ENCODE assay signal across 18 cellular contexts in genomic region chr4:6731301-6731641, GRCh38. TPM values are rescaled to one million over a fixed set of nuclear protein-coding genes. Genes with fewer than 3 reads are reported as not detected.
A peak's percentile ranks its signal among the peaks of the same experiment; 100 is the strongest.
DNase-seq lines count a peak whose midpoint lies in the region; ATAC-seq and TF ChIP-seq lines count a peak whose summit lies in the region.
"Had no signal": no experiment of that assay in that cellular context is flagged by ENCODE, and none has a peak within 500 bp of the region (broad histone marks: within the 10 kb centered on the region; RNA-seq: fewer than 3 reads in every experiment).

No MANE protein-coding gene starts in this region.

- H3K27ac Mint-ChIP-seq in HFFc6: peak overlapping the region; percentile 99
- no peak overlapping the region for H3K27ac Mint-ChIP-seq in naive thymus-derived CD4-positive, alpha-beta T cell
- H3K27ac Mint-ChIP-seq: B cell had no signal

- no peak overlapping the region for H3K4me3 ChIP-seq in WERI-Rb-1 (ENCODE audit: low read depth, low read length)
- H3K4me3 ChIP-seq in dorsolateral prefrontal cortex: no peak overlapping the region
- H3K4me3 ChIP-seq in subcutaneous abdominal adipose tissue (ENCODE audit: low read depth in 1 of 5, low read length in 5 of 5): no peak overlapping the region
- no peak overlapping the region for H3K4me3 ChIP-seq in naive thymus-derived CD4-positive, alpha-beta T cell (ENCODE audit: low read length)
- H3K4me3 ChIP-seq: SK-N-MC had no signal

- H3K27me3 Mint-ChIP-seq in HFFc6 (ENCODE audit: insufficient read depth): peaks cover 2% of the 10 kb centered on the region
- peaks cover 0 to 2% (median 0%) of the 10 kb centered on the region in 5 donors for H3K27me3 Mint-ChIP-seq in naive thymus-derived CD4-positive, alpha-beta T cell

- H3K9me3 Mint-ChIP-seq in HFFc6: no peaks in the 10 kb centered on the region
- no peaks in the 10 kb centered on the region for H3K9me3 Mint-ChIP-seq in naive thymus-derived CD4-positive, alpha-beta T cell
- H3K9me3 Mint-ChIP-seq: CD4-positive, CD25-positive, alpha-beta regulatory T cell; H9 had no signal

- no peak for TF ChIP-seq CTCF in HFFc6 (IDR thresholded peaks at IDR 0.05)
- no peak for TF ChIP-seq CTCF in WERI-Rb-1 (IDR thresholded peaks at IDR 0.05; ENCODE audit: low read depth, low read length)
- no peak for TF ChIP-seq CTCF in dorsolateral prefrontal cortex (IDR thresholded peaks at IDR 0.05 in 54 of 56, conservative IDR thresholded peaks at IDR 0.05 in 2 of 56; ENCODE audit: low read depth in 1 of 56, partially characterized antibody in 56 of 56)

- CTCF ChIA-PET in naive thymus-derived CD4-positive, alpha-beta T cell (lab: Charles Lee): no interaction called here

- intact Hi-C loops in dorsolateral prefrontal cortex (cut with DNase I): no loop called here
- intact Hi-C loops in naive thymus-derived CD4-positive, alpha-beta T cell (cut with micrococcal nuclease): no loop called here

- H3K4me1 Mint-ChIP-seq in HFFc6 (ENCODE audit: low read depth): peaks cover 8% of the 10 kb centered on the region
- peaks cover 4 to 16% (median 11%) of the 10 kb centered on the region in 7 donors for H3K4me1 Mint-ChIP-seq in naive thymus-derived CD4-positive, alpha-beta T cell
- H3K4me1 Mint-ChIP-seq: B cell had no signal

- POLR2A ChIA-PET in naive thymus-derived CD4-positive, alpha-beta T cell (lab: Charles Lee): no interaction called here

- H3K9ac ChIP-seq in subcutaneous abdominal adipose tissue (ENCODE audit: low read length in 5 of 5): no peak overlapping the region

- no peak for ATAC-seq in GM19395 (IDR thresholded peaks at IDR 0.05; ENCODE audit: unreplicated experiment)
- ATAC-seq in naive thymus-derived CD4-positive, alpha-beta T cell: no peak

- no peaks in the 10 kb centered on the region for H3K27me3 ChIP-seq in WERI-Rb-1 (ENCODE audit: insufficient read depth, low read depth, severe bottlenecking)
- no peaks in the 10 kb centered on the region for H3K27me3 ChIP-seq in dorsolateral prefrontal cortex
- peaks cover 0 to 3% (median 0%) of the 10 kb centered on the region in 5 donors for H3K27me3 ChIP-seq in subcutaneous abdominal adipose tissue (ENCODE audit: control insufficient read depth in 5 of 5, insufficient read depth in 4 of 5, low read length in 5 of 5)
- no peaks in the 10 kb centered on the region for H3K27me3 ChIP-seq in naive thymus-derived CD4-positive, alpha-beta T cell (ENCODE audit: control insufficient read depth in 2 of 2, insufficient read depth in 2 of 2, low read length in 2 of 2)

- no peak overlapping the region for H3K4me3 Mint-ChIP-seq in HFFc6
- no peak overlapping the region for H3K4me3 Mint-ChIP-seq in naive thymus-derived CD4-positive, alpha-beta T cell
- H3K4me3 Mint-ChIP-seq: B cell, H9 had no signal

- peaks cover 2 to 30% (median 21%) of the 10 kb centered on the region in 5 donors for H3K4me1 ChIP-seq in subcutaneous abdominal adipose tissue (ENCODE audit: control insufficient read depth in 5 of 5, insufficient read depth in 5 of 5, low read length in 5 of 5)
- H3K4me1 ChIP-seq in naive thymus-derived CD4-positive, alpha-beta T cell (ENCODE audit: control insufficient read depth in 2 of 2, insufficient read depth in 2 of 2, low read length in 2 of 2): no peaks in the 10 kb centered on the region

- H3K9me3 ChIP-seq in WERI-Rb-1 (ENCODE audit: severe bottlenecking) (no peaks in the 10 kb centered on the region), subcutaneous abdominal adipose tissue (ENCODE audit: control insufficient read depth in 5 of 5, low read length in 5 of 5) (no peaks in the 10 kb centered on the region)
- no peaks in the 10 kb centered on the region for H3K9me3 ChIP-seq in naive thymus-derived CD4-positive, alpha-beta T cell (ENCODE audit: control insufficient read depth in 2 of 3, low read length in 3 of 3)

- H3K27ac ChIP-seq in WERI-Rb-1: peak overlapping the region; percentile 94
- peak overlapping the region in 50 of 59 donors; percentile 3 to 96 (median 72) for H3K27ac ChIP-seq in dorsolateral prefrontal cortex
- peak overlapping the region; percentile 70 for H3K27ac ChIP-seq in subcutaneous abdominal adipose tissue (ENCODE audit: low read depth, low read length)
- H3K27ac ChIP-seq in naive thymus-derived CD4-positive, alpha-beta T cell (ENCODE audit: low read depth, low read length): no peak overlapping the region
- H3K27ac ChIP-seq: SK-N-MC had no signal

- H3K36me3 ChIP-seq in WERI-Rb-1 (no peaks in the 10 kb centered on the region), subcutaneous abdominal adipose tissue (ENCODE audit: control insufficient read depth in 5 of 5, insufficient read depth in 5 of 5, low read length in 5 of 5) (no peaks in the 10 kb centered on the region)
- H3K36me3 ChIP-seq in naive thymus-derived CD4-positive, alpha-beta T cell (ENCODE audit: control insufficient read depth in 2 of 3, insufficient read depth in 3 of 3, low read length in 3 of 3): no peaks in the 10 kb centered on the region

- DNase-seq in HFFc6 (no peak), WERI-Rb-1 (no peak), dorsolateral prefrontal cortex (no peak), NCI-H2196 (lab: John Stamatoyannopoulos, UW; ENCODE audit: unreplicated experiment) (no peak), NCI-H1694 (lab: John Stamatoyannopoulos, UW) (no peak)
- DNase-seq in naive thymus-derived CD4-positive, alpha-beta T cell: no peak
- DNase-seq: EL, Kasumi-1, NCI-H1417, NCI-H2029, NCI-H510A, NCI-H774 had no signal

- H3K36me3 Mint-ChIP-seq in HFFc6 (ENCODE audit: low read depth): peaks cover 3% of the 10 kb centered on the region; the same call in 1 of the 2 replicates
- no peaks in the 10 kb centered on the region for H3K36me3 Mint-ChIP-seq in naive thymus-derived CD4-positive, alpha-beta T cell
- H3K36me3 Mint-ChIP-seq: CD4-positive, CD25-positive, alpha-beta regulatory T cell had no signal

RNA-seq across cellular contexts. Expression of gene BLOC1S4, which starts 15.3 kb away (rescaled TPM):
- total RNA-seq in HFFc6 (2021; fragmentation: NEBNext Ultra II Directional; extraction: Animal tissue kit (Norgen Biotek cat#: 25700)): 10 to 100 TPM; 12.7 to 19.0 (median 14.2) TPM
- total RNA-seq in dorsolateral prefrontal cortex: 10 to 100 TPM in 38 of 120 experiments, 1 to 10 TPM in 82; 5.0 to 12.2 (median 9.0) TPM
- 10 to 100 TPM; 18.7 to 45.9 (median 25.0) TPM for total RNA-seq in naive thymus-derived CD4-positive, alpha-beta T cell
- polyA plus RNA-seq in naive thymus-derived CD4-positive, alpha-beta T cell: 10 to 100 TPM; 69.6 to 80.3 TPM

RNA-seq across cellular contexts. Expression of gene MRFAP1L1, which starts 21.6 kb away (rescaled TPM):
- total RNA-seq in HFFc6 (2021; fragmentation: NEBNext Ultra II Directional; extraction: Animal tissue kit (Norgen Biotek cat#: 25700)): 10 to 100 TPM; 35.5 to 41.0 (median 40.1) TPM
- total RNA-seq in dorsolateral prefrontal cortex: 100 to 1,000 TPM in 7 of 120 experiments, 10 to 100 TPM in 113; 52.0 to 117 (median 80.0) TPM
- 100 to 1,000 TPM in 2 of 5 experiments, 10 to 100 TPM in 3; 24.8 to 124 (median 73.6) TPM for total RNA-seq in naive thymus-derived CD4-positive, alpha-beta T cell
- 100 to 1,000 TPM; 116 to 160 TPM for polyA plus RNA-seq in naive thymus-derived CD4-positive, alpha-beta T cell

RNA-seq across cellular contexts. Expression of gene S100P, which starts 37.6 kb away (rescaled TPM):
- not detected for total RNA-seq in HFFc6 (2021; fragmentation: NEBNext Ultra II Directional; extraction: Animal tissue kit (Norgen Biotek cat#: 25700))
- 10 to 100 TPM in 1 of 120 experiments, 1 to 10 TPM in 41, under 1 TPM in 16, not detected in 62; 0.37 to 12.9 (median 1.8) TPM for total RNA-seq in dorsolateral prefrontal cortex
- 10 to 100 TPM in 2 of 5 experiments, 1 to 10 TPM in 1, under 1 TPM in 1, not detected in 1; 0.65 to 15.7 (median 8.0) TPM for total RNA-seq in naive thymus-derived CD4-positive, alpha-beta T cell
- polyA plus RNA-seq in naive thymus-derived CD4-positive, alpha-beta T cell: not detected
- total RNA-seq: B cell; CD4-positive, CD25-positive, alpha-beta regulatory T cell; H9 had no signal

RNA-seq across cellular contexts. Expression of gene KIAA0232, which starts 51.3 kb away (rescaled TPM):
- total RNA-seq in HFFc6 (2021; fragmentation: NEBNext Ultra II Directional; extraction: Animal tissue kit (Norgen Biotek cat#: 25700)): 10 to 100 TPM; 15.2 to 21.2 (median 19.0) TPM
- total RNA-seq in dorsolateral prefrontal cortex: 10 to 100 TPM; 46.1 to 81.3 (median 61.4) TPM
- 10 to 100 TPM; 15.7 to 24.2 (median 19.8) TPM for total RNA-seq in naive thymus-derived CD4-positive, alpha-beta T cell
- 10 to 100 TPM; 12.0 to 13.3 TPM for polyA plus RNA-seq in naive thymus-derived CD4-positive, alpha-beta T cell
